In the genomic region with DNA sequence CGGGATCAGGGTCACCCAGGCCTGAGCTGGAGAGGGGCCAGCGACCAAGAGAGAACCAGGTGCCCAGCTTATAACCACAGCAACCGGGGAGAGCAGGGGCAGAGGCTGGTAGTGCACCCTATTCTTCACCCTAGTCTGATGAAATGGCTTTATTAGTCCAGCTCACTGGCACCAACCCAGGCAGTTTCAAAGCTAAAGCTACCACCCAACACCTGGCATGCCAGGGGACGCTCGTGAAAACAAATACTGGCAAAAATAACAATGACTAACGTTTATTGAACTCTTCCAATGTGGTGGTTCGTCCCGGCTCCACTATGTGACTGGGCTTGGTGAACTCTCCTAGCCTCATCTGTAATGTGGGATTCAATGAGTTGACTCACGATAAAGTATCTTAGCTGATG, we compare ENCODE assay signal across 17 cellular contexts. TPM values are rescaled to one million over a fixed set of nuclear protein-coding genes. Genes with fewer than 3 reads are reported as not detected.
DNase-seq lines count a peak whose midpoint lies in the region; ATAC-seq, FAIRE-seq and TF ChIP-seq lines count a peak whose summit lies in the region.
"Had no signal": no experiment of that assay in that cellular context is flagged by ENCODE, and none has a peak within 500 bp of the region (broad histone marks: within the 10 kb centered on the region; RNA-seq: fewer than 3 reads in every experiment).

No MANE protein-coding gene starts in this region.

- H3K4me3 ChIP-seq in HEK293 (ENCODE audit: low read depth, low read length) (no peak overlapping the region), bronchial epithelial cell (ENCODE audit: low read depth, low read length) (no peak overlapping the region)

- H3K27me3 ChIP-seq in bronchial epithelial cell (ENCODE audit: control insufficient read depth, insufficient read depth, low read length) = no peaks in the 10 kb centered on the region

- TF ChIP-seq CTCF in HEK293 (tag by site-specific recombination; IDR thresholded peaks at IDR 0.05) (no peak), bronchial epithelial cell (IDR thresholded peaks at IDR 0.05; ENCODE audit: insufficient read depth, low read length, severe bottlenecking) (no peak)

- DNase-seq in NCI-H774 (lab: John Stamatoyannopoulos, UW) (peak; percentile 68), bronchial epithelial cell (ENCODE audit: low read depth) (peak; percentile 10), renal cortical epithelial cell (ENCODE audit: low read depth) (peak; percentile 80), NCI-H82 treated with DMSO at 0.1 percent for 48 hours (lab: John Stamatoyannopoulos, UW; ENCODE audit: unreplicated experiment) (no peak)
- DNase-seq in activated CD4-positive, alpha-beta T cell treated with anti-CD3 and anti-CD28 coated beads, Interleukin-2, amount 50 U/mL, for 4 hours = no peak
- DNase-seq: activated B cell treated with CpG ODN at 0.5 μM for 24 hours; activated CD8-positive, alpha-beta memory T cell treated with anti-CD3 and anti-CD28 coated beads, Interleukin-2, amount 50 U/mL, for 4 hours; DMS153; midbrain; NCI-H345; stimulated activated CD4-positive, alpha-beta T cell treated with anti-CD3 and anti-CD28 coated beads, Interleukin-15, amount 100 ng/mL, for 24 hours; substantia nigra had no signal

- no peaks in the 10 kb centered on the region; a peak in 1 of 3 replicates for H3K36me3 ChIP-seq in HEK293 (ENCODE audit: control insufficient read depth in 2 of 2, insufficient read depth in 1 of 2, low read length in 2 of 2)
- no peaks in the 10 kb centered on the region for H3K36me3 ChIP-seq in bronchial epithelial cell (ENCODE audit: control insufficient read depth, insufficient read depth, low read length)

- POLR2A ChIA-PET in HEK293 (lab: Yijun Ruan, JAX) = no interaction called here

- no peaks in the 10 kb centered on the region for H3K4me1 ChIP-seq in HEK293 (ENCODE audit: control insufficient read depth, insufficient read depth, low read length)

- H3K9me3 ChIP-seq in HEK293 (ENCODE audit: control insufficient read depth, insufficient read depth, low read depth, low read length) = no peaks in the 10 kb centered on the region

- ATAC-seq in GM21423 (IDR thresholded peaks at IDR 0.05; ENCODE audit: unreplicated experiment) (no peak), GM18907 (IDR thresholded peaks at IDR 0.05; ENCODE audit: unreplicated experiment) (no peak)

- H3K27ac ChIP-seq in HEK293 (ENCODE audit: extremely low read depth, low read depth, low read length) = no peak overlapping the region

- no peak for FAIRE-seq in bronchial epithelial cell (lab: Jason Lieb, UNC)

- CTCF ChIA-PET in HEK293 (lab: Yijun Ruan, JAX) = interaction anchor here (0.6 to 3.5 kb wide), 2 partner anchors 10 to 25 kb away, joined by 5 to 20 read pairs; no protein-coding TSS in a partner anchor

TF ChIP-seq in HEK293, 187 proteins besides CTCF, POLR2A, EP300 and RAD21:
- TF ChIP-seq SP7 (tag by site-specific recombination; IDR thresholded peaks at IDR 0.05) (no peak), KLF16 (tag by site-specific recombination; IDR thresholded peaks at IDR 0.05) (no peak), ZNF510 (tag by site-specific recombination; IDR thresholded peaks at IDR 0.05; ENCODE audit: insufficient replicate concordance) (no peak), ZNF157 (tag by site-specific recombination; IDR thresholded peaks at IDR 0.05) (no peak)
- TF ChIP-seq, protein P1, sequence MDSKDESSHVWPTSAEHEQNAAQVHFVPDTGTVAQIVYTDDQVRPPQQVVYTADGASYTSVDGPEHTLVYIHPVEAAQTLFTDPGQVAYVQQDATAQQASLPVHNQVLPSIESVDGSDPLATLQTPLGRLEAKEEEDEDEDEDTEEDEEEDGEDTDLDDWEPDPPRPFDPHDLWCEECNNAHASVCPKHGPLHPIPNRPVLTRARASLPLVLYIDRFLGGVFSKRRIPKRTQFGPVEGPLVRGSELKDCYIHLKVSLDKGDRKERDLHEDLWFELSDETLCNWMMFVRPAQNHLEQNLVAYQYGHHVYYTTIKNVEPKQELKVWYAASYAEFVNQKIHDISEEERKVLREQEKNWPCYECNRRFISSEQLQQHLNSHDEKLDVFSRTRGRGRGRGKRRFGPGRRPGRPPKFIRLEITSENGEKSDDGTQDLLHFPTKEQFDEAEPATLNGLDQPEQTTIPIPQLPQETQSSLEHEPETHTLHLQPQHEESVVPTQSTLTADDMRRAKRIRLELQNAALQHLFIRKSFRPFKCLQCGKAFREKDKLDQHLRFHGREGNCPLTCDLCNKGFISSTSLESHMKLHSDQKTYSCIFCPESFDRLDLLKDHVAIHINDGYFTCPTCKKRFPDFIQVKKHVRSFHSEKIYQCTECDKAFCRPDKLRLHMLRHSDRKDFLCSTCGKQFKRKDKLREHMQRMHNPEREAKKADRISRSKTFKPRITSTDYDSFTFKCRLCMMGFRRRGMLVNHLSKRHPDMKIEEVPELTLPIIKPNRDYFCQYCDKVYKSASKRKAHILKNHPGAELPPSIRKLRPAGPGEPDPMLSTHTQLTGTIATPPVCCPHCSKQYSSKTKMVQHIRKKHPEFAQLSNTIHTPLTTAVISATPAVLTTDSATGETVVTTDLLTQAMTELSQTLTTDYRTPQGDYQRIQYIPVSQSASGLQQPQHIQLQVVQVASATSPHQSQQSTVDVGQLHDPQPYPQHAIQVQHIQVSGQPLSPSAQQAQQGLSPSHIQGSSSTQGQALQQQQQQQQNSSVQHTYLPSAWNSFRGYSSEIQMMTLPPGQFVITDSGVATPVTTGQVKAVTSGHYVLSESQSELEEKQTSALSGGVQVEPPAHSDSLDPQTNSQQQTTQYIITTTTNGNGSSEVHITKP (tag by site-specific recombination; IDR thresholded peaks at IDR 0.05) = peak; percentile 44; the same call in 1 of the 2 replicates

RNA-seq across cellular contexts. Expression of a gene that starts 30.6 kb away (rescaled TPM):
- not detected in 2 replicates for total RNA-seq in bronchial epithelial cell
- not detected in 2 replicates for total RNA-seq in renal cortical epithelial cell
- total RNA-seq: activated B cell treated with CpG ODN at 0.5 μM for 24 hours, cardiac septum, osteocyte had no signal

Comparison
In these comparisons a context has a peak if more than half of its experiments do, and no peak if none do; other contexts are left out.
1. DNase-seq: peak in NCI-H774 (single experiment), bronchial epithelial cell (single experiment) and renal cortical epithelial cell (single experiment); none in NCI-H82 treated with DMSO at 0.1 percent for 48 hours (single experiment) and activated CD4-positive, alpha-beta T cell treated with anti-CD3 and anti-CD28 coated beads, Interleukin-2, amount 50 U/mL, for 4 hours (0 of 2).